ENCODE assay signal across 21 cellular contexts in genomic region chr7:134449596-134450194, GRCh38. TPM values are rescaled to one million over a fixed set of nuclear protein-coding genes. Genes with fewer than 3 reads are reported as not detected.
DNase-seq lines count a peak whose midpoint lies in the region; ATAC-seq and TF ChIP-seq lines count a peak whose summit lies in the region.
"Had no signal": no experiment of that assay in that cellular context is flagged by ENCODE, and none has a peak within 500 bp of the region (broad histone marks: within the 10 kb centered on the region; RNA-seq: fewer than 3 reads in every experiment).

No MANE protein-coding gene starts in this region.

- H3K27me3 ChIP-seq in right cardiac atrium (ENCODE audit: control insufficient read depth, insufficient read depth) (no peaks in the 10 kb centered on the region), SJSA1 (replicated peaks) (no peaks in the 10 kb centered on the region)
- H3K27me3 ChIP-seq: dorsolateral prefrontal cortex, esophagus muscularis mucosa, tibial artery had no signal

- peaks cover 13% of the 10 kb centered on the region for H3K4me1 ChIP-seq in right cardiac atrium (ENCODE audit: control insufficient read depth, insufficient read depth, low read length)
- H3K4me1 ChIP-seq in SJSA1 (replicated peaks) = peaks cover 31% of the 10 kb centered on the region
- H3K4me1 ChIP-seq in urinary bladder (ENCODE audit: insufficient read depth) = no peaks in the 10 kb centered on the region

- TF ChIP-seq CTCF in fibroblast of mammary gland (conservative IDR thresholded peaks at IDR 0.05; ENCODE audit: control insufficient read depth, insufficient read depth, low read depth, low read length) = no peak

- H3K4me3 ChIP-seq in right cardiac atrium (ENCODE audit: low read length) = no peak overlapping the region
- no peak overlapping the region for H3K4me3 ChIP-seq in SJSA1
- no peak overlapping the region for H3K4me3 ChIP-seq in fibroblast of mammary gland (ENCODE audit: control insufficient read depth, low read depth, low read length)
- H3K4me3 ChIP-seq in urinary bladder (ENCODE audit: low read depth, low read length) = no peak overlapping the region
- H3K4me3 ChIP-seq: dorsolateral prefrontal cortex, esophagus muscularis mucosa, tibial artery had no signal

- no peaks in the 10 kb centered on the region for H3K9me3 ChIP-seq in right cardiac atrium (ENCODE audit: control insufficient read depth, low read length)
- H3K9me3 ChIP-seq in SJSA1 (replicated peaks) = no peaks in the 10 kb centered on the region
- H3K9me3 ChIP-seq: esophagus muscularis mucosa, tibial artery had no signal

- peak; percentile 9 for ATAC-seq in Right ventricle myocardium superior (ENCODE audit: poor library complexity)
- ATAC-seq in right cardiac atrium = no peak
- ATAC-seq: activated CD8-positive, alpha-beta T cell treated with anti-CD3 and anti-CD28 coated beads for 36 hours; activated T-cell treated with anti-CD3 and anti-CD28 coated beads, Interleukin-2, amount 50 U/mL, for 72 hours; stimulated activated naive B cell treated with anti-CD40 and anti-IgM and Interleukin-4, amounts not matched to agents 10 μg/mL and 1 μg/mL and 100 μg/mL, for 72 hours; T-cell had no signal

- 64% methylated on average over 8 of the region's 8 CpGs for WGBS in right cardiac atrium
- WGBS in urinary bladder = 72% methylated on average over 8 of the region's 8 CpGs

- DNase-seq in Right ventricle myocardium superior (no peak), right cardiac atrium (no peak), SJSA1 (ENCODE audit: low read depth in 1 of 2, low spot score in 2 of 2) (peak in 1 of 2 experiments; percentile 53), fibroblast of mammary gland (ENCODE audit: low read depth) (peak; percentile 60), NCI-H748 (lab: John Stamatoyannopoulos, UW; ENCODE audit: unreplicated experiment) (no peak), DMS153 treated with DMSO at 0.1 percent for 48 hours (lab: John Stamatoyannopoulos, UW; ENCODE audit: unreplicated experiment) (no peak), SIG-M5 (lab: John Stamatoyannopoulos, UW) (no peak)
- DNase-seq: ACHN; activated CD8-positive, alpha-beta T cell treated with anti-CD3 and anti-CD28 coated beads for 36 hours; activated naive CD8-positive, alpha-beta T cell treated with anti-CD3 and anti-CD28 coated beads for 36 hours; activated T-cell treated with anti-CD3 and anti-CD28 coated beads, Interleukin-2, amount 50 U/mL, for 72 hours; CD4-positive, CD25-positive, alpha-beta regulatory T cell; DMS79 treated with DMSO at 0.1 percent for 48 hours; dorsolateral prefrontal cortex; glutamatergic neuron; stimulated activated naive B cell treated with anti-CD40 and anti-IgM and Interleukin-4, amounts not matched to agents 10 μg/mL and 1 μg/mL and 100 μg/mL, for 72 hours; T-cell; tibial artery; WERI-Rb-1 had no signal

- intact Hi-C loops in Right ventricle myocardium superior (cut with DNase I) (no loop called here), right cardiac atrium (cut with DNase I) (loop anchor here in 1 of 4 donors (5.0 kb wide), 1 partner anchor 43 kb away; no protein-coding TSS in a partner anchor)

- H3K27ac ChIP-seq in right cardiac atrium (ENCODE audit: low read length) = no peak overlapping the region
- H3K27ac ChIP-seq in SJSA1 = peak overlapping the region; percentile 62; the same call in 1 of the 2 replicates
- peak overlapping the region; percentile 65 for H3K27ac ChIP-seq in urinary bladder (ENCODE audit: low read depth)
- H3K27ac ChIP-seq: esophagus muscularis mucosa, tibial artery, WERI-Rb-1 had no signal

- peaks cover 80% of the 10 kb centered on the region for H3K36me3 ChIP-seq in SJSA1
- peaks cover 13% of the 10 kb centered on the region for H3K36me3 ChIP-seq in urinary bladder (ENCODE audit: insufficient read depth)

RNA-seq across cellular contexts. Expression of gene AKR1B1, which starts 9.2 kb away (rescaled TPM):
- 208 TPM for total RNA-seq in Right ventricle myocardium superior
- total RNA-seq in right cardiac atrium = 100 to 1,000 TPM; 133 to 191 (median 159) TPM
- polyA plus RNA-seq in right cardiac atrium = 211 TPM
- 79.8 and 103 TPM in 2 replicates for total RNA-seq in SJSA1 (2014; rRNA removed; shearing (Covaris generic))
- total RNA-seq in urinary bladder = 41.7 TPM
- 109 TPM for polyA plus RNA-seq in urinary bladder
